In the genomic region with DNA sequence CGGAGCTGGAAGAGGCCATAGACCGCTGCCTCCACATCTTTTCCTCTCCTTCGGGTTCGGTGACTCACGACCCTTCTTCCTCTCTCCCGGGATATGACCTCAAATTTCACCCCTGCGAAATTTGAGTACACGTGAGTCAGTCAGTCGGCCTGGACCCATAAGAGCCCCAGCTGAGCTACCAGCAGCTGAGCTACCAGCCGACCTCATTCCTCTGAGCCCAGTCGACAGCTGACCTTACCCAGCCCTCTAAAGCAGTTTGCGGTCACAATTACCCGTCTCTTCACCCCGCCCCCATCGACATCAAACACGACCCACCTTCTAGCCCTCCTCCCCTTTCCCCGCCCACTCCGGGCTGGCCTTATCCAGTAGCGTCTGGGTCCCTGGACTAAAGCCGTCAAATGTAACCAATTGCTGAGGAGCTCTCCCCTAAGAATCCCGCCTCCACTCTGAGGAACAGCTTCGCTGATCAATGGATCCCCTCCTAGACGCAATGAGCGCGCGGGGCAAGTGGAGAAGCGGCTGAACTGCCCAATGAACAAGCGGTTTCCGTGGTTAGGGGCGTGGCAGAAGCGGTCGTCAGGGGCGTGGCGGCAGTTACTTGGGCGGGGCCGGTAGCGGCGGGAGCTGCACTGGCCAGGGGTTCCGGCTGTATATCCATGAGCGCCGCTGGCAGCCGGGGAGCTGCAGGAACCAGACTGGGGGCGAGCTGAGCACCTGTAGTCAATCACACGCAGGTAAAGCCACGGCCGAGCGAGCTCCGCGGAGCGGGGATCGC, we compare ENCODE assay signal across 1 cellular context.
TF ChIP-seq lines count a peak whose summit lies in the region.

Gene ABHD2, plus strand, starts transcription at position 627 of the 775 bp plus-strand sequence. CDS start 27,872 bp downstream, outside the sequence.

TF ChIP-seq in GM12878, 131 proteins besides CTCF, POLR2A, EP300 and RAD21 (continued from another document):
- peak; percentile 50; the same call in 1 of the 2 replicates for TF ChIP-seq RFX5 (IDR thresholded peaks at IDR 0.05; ENCODE audit: low read depth, low read length)
- TF ChIP-seq GATAD2B (conservative IDR thresholded peaks at IDR 0.05; ENCODE audit: low read depth) = 0 out of 2 replicates have a peak, but pooled peaks have one; percentile 38
- TF ChIP-seq ZSCAN29 (IDR thresholded peaks at IDR 0.05) = no peak
- TF ChIP-seq RUNX3 (IDR thresholded peaks at IDR 0.05; ENCODE audit: low read length) = peak; percentile 96
- TF ChIP-seq ZZZ3 (IDR thresholded peaks at IDR 0.05; ENCODE audit: control insufficient read depth, insufficient read length, low read depth) = no peak
- no peak for TF ChIP-seq NR2C1 (IDR thresholded peaks at IDR 0.05)
- TF ChIP-seq TCF7 (IDR thresholded peaks at IDR 0.05; ENCODE audit: borderline replicate concordance) = no peak
- TF ChIP-seq ZNF622 (IDR thresholded peaks at IDR 0.05) = no peak
- peak; percentile 80 for TF ChIP-seq NBN (IDR thresholded peaks at IDR 0.05)
- TF ChIP-seq, protein P1, sequence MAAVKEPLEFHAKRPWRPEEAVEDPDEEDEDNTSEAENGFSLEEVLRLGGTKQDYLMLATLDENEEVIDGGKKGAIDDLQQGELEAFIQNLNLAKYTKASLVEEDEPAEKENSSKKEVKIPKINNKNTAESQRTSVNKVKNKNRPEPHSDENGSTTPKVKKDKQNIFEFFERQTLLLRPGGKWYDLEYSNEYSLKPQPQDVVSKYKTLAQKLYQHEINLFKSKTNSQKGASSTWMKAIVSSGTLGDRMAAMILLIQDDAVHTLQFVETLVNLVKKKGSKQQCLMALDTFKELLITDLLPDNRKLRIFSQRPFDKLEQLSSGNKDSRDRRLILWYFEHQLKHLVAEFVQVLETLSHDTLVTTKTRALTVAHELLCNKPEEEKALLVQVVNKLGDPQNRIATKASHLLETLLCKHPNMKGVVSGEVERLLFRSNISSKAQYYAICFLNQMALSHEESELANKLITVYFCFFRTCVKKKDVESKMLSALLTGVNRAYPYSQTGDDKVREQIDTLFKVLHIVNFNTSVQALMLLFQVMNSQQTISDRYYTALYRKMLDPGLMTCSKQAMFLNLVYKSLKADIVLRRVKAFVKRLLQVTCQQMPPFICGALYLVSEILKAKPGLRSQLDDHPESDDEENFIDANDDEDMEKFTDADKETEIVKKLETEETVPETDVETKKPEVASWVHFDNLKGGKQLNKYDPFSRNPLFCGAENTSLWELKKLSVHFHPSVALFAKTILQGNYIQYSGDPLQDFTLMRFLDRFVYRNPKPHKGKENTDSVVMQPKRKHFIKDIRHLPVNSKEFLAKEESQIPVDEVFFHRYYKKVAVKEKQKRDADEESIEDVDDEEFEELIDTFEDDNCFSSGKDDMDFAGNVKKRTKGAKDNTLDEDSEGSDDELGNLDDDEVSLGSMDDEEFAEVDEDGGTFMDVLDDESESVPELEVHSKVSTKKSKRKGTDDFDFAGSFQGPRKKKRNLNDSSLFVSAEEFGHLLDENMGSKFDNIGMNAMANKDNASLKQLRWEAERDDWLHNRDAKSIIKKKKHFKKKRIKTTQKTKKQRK (IDR thresholded peaks at IDR 0.05; ENCODE audit: low read depth, low read length) = peak; percentile 98
- 0 out of 2 replicates have a peak, but pooled peaks have one; percentile 20 for TF ChIP-seq CHD1 (IDR thresholded peaks at IDR 0.05; ENCODE audit: low read depth, low read length)
- TF ChIP-seq CUX1 (IDR thresholded peaks at IDR 0.05; ENCODE audit: insufficient replicate concordance, low read depth, low read length) = no peak
- no peak for TF ChIP-seq RCOR1 (conservative IDR thresholded peaks at IDR 0.05; ENCODE audit: low read depth, low read length)
- no peak for TF ChIP-seq IRF5 (IDR thresholded peaks at IDR 0.05; ENCODE audit: borderline replicate concordance)
- peak; percentile 31; the same call in 1 of the 2 replicates for TF ChIP-seq FOXM1 (IDR thresholded peaks at IDR 0.05; ENCODE audit: low read depth, low read length)
- TF ChIP-seq HDAC6 (IDR thresholded peaks at IDR 0.05; ENCODE audit: unreplicated experiment) = no peak
- TF ChIP-seq, protein P2, sequence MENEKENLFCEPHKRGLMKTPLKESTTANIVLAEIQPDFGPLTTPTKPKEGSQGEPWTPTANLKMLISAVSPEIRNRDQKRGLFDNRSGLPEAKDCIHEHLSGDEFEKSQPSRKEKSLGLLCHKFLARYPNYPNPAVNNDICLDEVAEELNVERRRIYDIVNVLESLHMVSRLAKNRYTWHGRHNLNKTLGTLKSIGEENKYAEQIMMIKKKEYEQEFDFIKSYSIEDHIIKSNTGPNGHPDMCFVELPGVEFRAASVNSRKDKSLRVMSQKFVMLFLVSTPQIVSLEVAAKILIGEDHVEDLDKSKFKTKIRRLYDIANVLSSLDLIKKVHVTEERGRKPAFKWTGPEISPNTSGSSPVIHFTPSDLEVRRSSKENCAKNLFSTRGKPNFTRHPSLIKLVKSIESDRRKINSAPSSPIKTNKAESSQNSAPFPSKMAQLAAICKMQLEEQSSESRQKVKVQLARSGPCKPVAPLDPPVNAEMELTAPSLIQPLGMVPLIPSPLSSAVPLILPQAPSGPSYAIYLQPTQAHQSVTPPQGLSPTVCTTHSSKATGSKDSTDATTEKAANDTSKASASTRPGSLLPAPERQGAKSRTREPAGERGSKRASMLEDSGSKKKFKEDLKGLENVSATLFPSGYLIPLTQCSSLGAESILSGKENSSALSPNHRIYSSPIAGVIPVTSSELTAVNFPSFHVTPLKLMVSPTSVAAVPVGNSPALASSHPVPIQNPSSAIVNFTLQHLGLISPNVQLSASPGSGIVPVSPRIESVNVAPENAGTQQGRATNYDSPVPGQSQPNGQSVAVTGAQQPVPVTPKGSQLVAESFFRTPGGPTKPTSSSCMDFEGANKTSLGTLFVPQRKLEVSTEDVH (IDR thresholded peaks at IDR 0.05; ENCODE audit: low read depth, partially characterized antibody) = no peak
